ENCODE assay signal across 8 cellular contexts in genomic region chr14:67241416-67242362, GRCh38.
DNase-seq lines count a peak whose midpoint lies in the region; ATAC-seq and TF ChIP-seq lines count a peak whose summit lies in the region.

Gene PALS1, plus strand, starts transcription at chr14:67241435. Its CDS starts 37,736 bp downstream, at chr14:67279171.

- no peak for TF ChIP-seq POLR2A in GM18505 (IDR thresholded peaks at IDR 0.05; ENCODE audit: borderline replicate concordance, extremely low read depth, insufficient read depth, insufficient read length)

- H3K4me1 Mint-ChIP-seq in activated naive CD8-positive, alpha-beta T cell (ENCODE audit: low read depth): peaks cover 27% of the 10 kb centered on the region

- H3K27me3 Mint-ChIP-seq in activated naive CD8-positive, alpha-beta T cell: no peaks in the 10 kb centered on the region

- no peak for TF ChIP-seq CTCF in AG09309 (IDR thresholded peaks at IDR 0.05; ENCODE audit: control insufficient read depth, insufficient read depth, low read depth, low read length, missing control alignments)

- H3K27ac Mint-ChIP-seq in activated naive CD8-positive, alpha-beta T cell: peak within 1 kb of the TSS; percentile 87

- no peaks in the 10 kb centered on the region for H3K9me3 Mint-ChIP-seq in activated naive CD8-positive, alpha-beta T cell (ENCODE audit: low read depth)

- intact Hi-C loops in head of caudate nucleus (cut with DNase I): loop anchor here (5.0 kb wide), 3 partner anchors 36 to 734 kb away; partner anchors contain the start of genes ATP6V1D and GPHN

- H3K36me3 Mint-ChIP-seq in activated naive CD8-positive, alpha-beta T cell: no peaks in the 10 kb centered on the region

- peak within 1 kb of the TSS; percentile 91 for H3K4me3 ChIP-seq in AG09309 (ENCODE audit: control insufficient read depth, low read depth, low read length)

- peak within 1 kb of the TSS; percentile 90 for H3K4me3 Mint-ChIP-seq in activated naive CD8-positive, alpha-beta T cell

- DNase-seq in AG09309 (ENCODE audit: low read depth) (peak; percentile 54), NCI-H2107 treated with DMSO at 0.1 percent for 48 hours (lab: John Stamatoyannopoulos, UW; ENCODE audit: unreplicated experiment) (peak; percentile 30), head of caudate nucleus (peak in 24 of 42 donors; percentile 22 to 81 (median 51)), non-pigmented ciliary epithelial cell (ENCODE audit: low read depth) (peak; percentile 61), cerebellar nuclear complex (lab: John Stamatoyannopoulos, UW) (no peak)

- peak; percentile 46 for ATAC-seq in GM18505 (IDR thresholded peaks at IDR 0.05; ENCODE audit: unreplicated experiment)
- peak; percentile 43 for ATAC-seq in HG02885 (IDR thresholded peaks at IDR 0.05; ENCODE audit: poor library complexity, unreplicated experiment)

Comparison
In these comparisons a context has a peak if more than half of its experiments do, and no peak if none do; other contexts are left out.
1. DNase-seq: peak in AG09309 (single experiment), NCI-H2107 treated with DMSO at 0.1 percent for 48 hours (single experiment), head of caudate nucleus (24 of 42) and non-pigmented ciliary epithelial cell (single experiment); none in cerebellar nuclear complex (0 of 2).